Comparison of ENCODE assay signal across 8 cellular contexts in genomic region chr6:106194949-106195919, GRCh38.
A peak's percentile ranks its signal among the peaks of the same experiment; 100 is the strongest.
DNase-seq lines count a peak whose midpoint lies in the region; ATAC-seq, FAIRE-seq and TF ChIP-seq lines count a peak whose summit lies in the region.

No MANE protein-coding gene starts in this region.

- no peaks in the 10 kb centered on the region for H3K79me2 ChIP-seq in astrocyte (ENCODE audit: insufficient read depth, low read length)

- peak overlapping the region; percentile 79 for H3K27ac Mint-ChIP-seq in astrocyte (ENCODE audit: unreplicated experiment)
- peak overlapping the region; percentile 64 to 91 (median 84) for H3K27ac Mint-ChIP-seq in naive thymus-derived CD4-positive, alpha-beta T cell

- POLR2A ChIA-PET in naive thymus-derived CD4-positive, alpha-beta T cell (lab: Charles Lee) = interaction anchor here (0.9 to 1.0 kb wide), 2 partner anchors 10 to 97 kb away, joined by 3 read pairs; no protein-coding TSS in a partner anchor

- CTCF ChIA-PET in naive thymus-derived CD4-positive, alpha-beta T cell (lab: Charles Lee) = interaction anchor here (0.9 kb wide), 1 partner anchor 29 kb away, joined by 4 read pairs; no protein-coding TSS in a partner anchor

- peak overlapping the region; percentile 3 for H3K4me2 ChIP-seq in astrocyte (ENCODE audit: low read length)

- H3K9me3 Mint-ChIP-seq in astrocyte (ENCODE audit: unreplicated experiment) = no peaks in the 10 kb centered on the region
- no peaks in the 10 kb centered on the region for H3K9me3 Mint-ChIP-seq in naive thymus-derived CD4-positive, alpha-beta T cell

- no peak overlapping the region for H2AFZ ChIP-seq in astrocyte (ENCODE audit: low read depth, low read length)

- H3K27me3 Mint-ChIP-seq in astrocyte (ENCODE audit: low read depth, unreplicated experiment) = no peaks in the 10 kb centered on the region
- H3K27me3 Mint-ChIP-seq in naive thymus-derived CD4-positive, alpha-beta T cell = no peaks in the 10 kb centered on the region

- H4K20me1 ChIP-seq in astrocyte (ENCODE audit: insufficient read depth, low read length) = no peaks in the 10 kb centered on the region

- H3K27ac ChIP-seq in HUES48 (ENCODE audit: low read depth, low read length) (peak overlapping the region; percentile 61), astrocyte (ENCODE audit: low read depth, low read length) (no peak overlapping the region), caudate nucleus (ENCODE audit: low read depth, low read length) (no peak overlapping the region)
- peak overlapping the region; percentile 30 for H3K27ac ChIP-seq in naive thymus-derived CD4-positive, alpha-beta T cell (ENCODE audit: low read depth, low read length)

- no peaks in the 10 kb centered on the region for H3K27me3 ChIP-seq in HUES48 (ENCODE audit: control insufficient read depth, insufficient read depth, low read length)
- H3K27me3 ChIP-seq in astrocyte (ENCODE audit: insufficient read depth, low read length) = no peaks in the 10 kb centered on the region
- H3K27me3 ChIP-seq in naive thymus-derived CD4-positive, alpha-beta T cell (ENCODE audit: control insufficient read depth in 2 of 2, insufficient read depth in 2 of 2, low read length in 2 of 2) = no peaks in the 10 kb centered on the region

- no peak for DNase-seq in GM19239 (ENCODE audit: insufficient read length, low spot score)
- peak; percentile 66 for DNase-seq in astrocyte (ENCODE audit: low read depth)
- DNase-seq in naive thymus-derived CD4-positive, alpha-beta T cell = peak in 7 of 9 donors; percentile 43 to 70 (median 57)
- no peak for DNase-seq in NCI-H2171 (lab: John Stamatoyannopoulos, UW)
- no peak for DNase-seq in GM19240 (ENCODE audit: insufficient read length, low spot score)
- no peak for DNase-seq in caudate nucleus (lab: John Stamatoyannopoulos, UW)

- no peak overlapping the region for H3K4me3 Mint-ChIP-seq in astrocyte (ENCODE audit: unreplicated experiment)
- peak overlapping the region; percentile 19 to 80 (median 71) for H3K4me3 Mint-ChIP-seq in naive thymus-derived CD4-positive, alpha-beta T cell

- no peak overlapping the region; the same call in 1 of the 2 replicates for H3K9ac ChIP-seq in HUES48 (ENCODE audit: low read depth, low read length)
- H3K9ac ChIP-seq in astrocyte (ENCODE audit: low read length) = no peak overlapping the region

- intact Hi-C loops in naive thymus-derived CD4-positive, alpha-beta T cell (cut with micrococcal nuclease) = loop anchor here (1.0 to 10.0 kb wide), 12 partner anchors 8 to 550 kb away; partner anchors contain the start of gene PRDM1 (in 1 of the 2)

- peak; percentile 81 for ATAC-seq in naive thymus-derived CD4-positive, alpha-beta T cell
- ATAC-seq in GM18498 (IDR thresholded peaks at IDR 0.05; ENCODE audit: unreplicated experiment) = no peak

- no peak for TF ChIP-seq CTCF in astrocyte (IDR thresholded peaks at IDR 0.05; ENCODE audit: insufficient read depth, low read depth, low read length)

- H3K4me3 ChIP-seq in HUES48 (ENCODE audit: low read depth, low read length) (no peak overlapping the region), astrocyte (ENCODE audit: insufficient read depth, low read depth, low read length) (no peak overlapping the region)
- peak overlapping the region; percentile 21 for H3K4me3 ChIP-seq in naive thymus-derived CD4-positive, alpha-beta T cell (ENCODE audit: low read length)

- FAIRE-seq in GM19239 (lab: Jason Lieb, UNC) = peak; percentile 82
- peak; percentile 45 for FAIRE-seq in astrocyte (lab: Jason Lieb, UNC)

- H3K36me3 Mint-ChIP-seq in astrocyte (ENCODE audit: low read depth, unreplicated experiment) = peaks cover 3% of the 10 kb centered on the region
- peaks cover 0 to 32% (median 10%) of the 10 kb centered on the region in 5 donors for H3K36me3 Mint-ChIP-seq in naive thymus-derived CD4-positive, alpha-beta T cell

- H3K4me1 Mint-ChIP-seq in astrocyte (ENCODE audit: low read depth, unreplicated experiment) = peaks cover 37% of the 10 kb centered on the region
- peaks cover 24 to 54% (median 41%) of the 10 kb centered on the region in 7 donors for H3K4me1 Mint-ChIP-seq in naive thymus-derived CD4-positive, alpha-beta T cell

- H3K9me3 ChIP-seq in HUES48 (ENCODE audit: control insufficient read depth, insufficient read depth, low read length) = no peaks in the 10 kb centered on the region
- no peaks in the 10 kb centered on the region for H3K9me3 ChIP-seq in astrocyte (ENCODE audit: insufficient read depth, low read depth, low read length)
- no peaks in the 10 kb centered on the region for H3K9me3 ChIP-seq in naive thymus-derived CD4-positive, alpha-beta T cell (ENCODE audit: control insufficient read depth in 2 of 3, low read length in 3 of 3)

- peaks cover 9% of the 10 kb centered on the region for H3K36me3 ChIP-seq in HUES48 (ENCODE audit: control insufficient read depth, insufficient read depth, low read length)
- peaks cover 2% of the 10 kb centered on the region for H3K36me3 ChIP-seq in astrocyte (ENCODE audit: insufficient read depth, low read length)
- no peaks in the 10 kb centered on the region for H3K36me3 ChIP-seq in naive thymus-derived CD4-positive, alpha-beta T cell (ENCODE audit: control insufficient read depth in 2 of 3, insufficient read depth in 3 of 3, low read length in 3 of 3)

- H3K4me1 ChIP-seq in HUES48 (ENCODE audit: control insufficient read depth, insufficient read depth, low read length) = peaks cover 19% of the 10 kb centered on the region
- H3K4me1 ChIP-seq in astrocyte (ENCODE audit: insufficient read depth, low read length) = peaks cover 4% of the 10 kb centered on the region
- peaks cover 30 to 36% of the 10 kb centered on the region in 2 donors for H3K4me1 ChIP-seq in naive thymus-derived CD4-positive, alpha-beta T cell (ENCODE audit: control insufficient read depth in 2 of 2, insufficient read depth in 2 of 2, low read length in 2 of 2)

Comparison
In these comparisons a context has a peak if more than half of its experiments do, and no peak if none do; other contexts are left out.
1. DNase-seq: peak in astrocyte (single experiment) and naive thymus-derived CD4-positive, alpha-beta T cell (7 of 9); none in GM19239 (single experiment), NCI-H2171 (single experiment), GM19240 (single experiment) and caudate nucleus (0 of 61).
2. H3K27ac ChIP-seq: peak in HUES48 (single experiment) and naive thymus-derived CD4-positive, alpha-beta T cell (single experiment); none in astrocyte (single experiment) and caudate nucleus (single experiment).